Comparison of ENCODE assay signal across 2 cellular contexts in genomic region chr22:31078389-31078788, GRCh38. TPM values are rescaled to one million over a fixed set of nuclear protein-coding genes. Genes with fewer than 3 reads are reported as not detected.
"Had no signal": no experiment of that assay in that cellular context is flagged by ENCODE, and none has a peak within 500 bp of the region (broad histone marks: within the 10 kb centered on the region; RNA-seq: fewer than 3 reads in every experiment).

No MANE protein-coding gene starts in this region.

RNA-seq across cellular contexts. Expression of gene INPP5J, which starts 44.4 kb away (rescaled TPM):
- total RNA-seq: dermis blood vessel endothelial cell had no signal
- polyA plus RNA-seq: immature natural killer cell had no signal
